8 cellular contexts compared by ENCODE assay signal in the genomic region with DNA sequence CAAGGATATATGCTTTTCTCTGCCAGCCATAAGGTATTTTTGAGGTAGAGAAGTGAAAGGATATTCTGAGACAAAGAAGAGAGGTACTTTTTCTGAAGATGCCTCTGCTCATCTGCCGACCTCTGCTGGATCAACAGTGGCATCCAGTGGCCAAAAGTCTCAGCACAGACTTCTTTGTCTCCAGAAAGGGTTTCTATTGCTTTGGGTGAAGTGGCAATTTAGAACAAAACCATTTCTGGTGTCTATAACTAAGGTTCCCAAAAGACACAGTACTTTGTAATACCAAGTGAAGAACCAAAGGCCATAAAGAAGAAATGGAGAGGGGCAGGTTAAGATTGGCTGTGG.
A peak's percentile ranks its signal among the peaks of the same experiment; 100 is the strongest.
DNase-seq lines count a peak whose midpoint lies in the region; ATAC-seq and TF ChIP-seq lines count a peak whose summit lies in the region.

No MANE protein-coding gene starts in this region.

- H3K4me3 Mint-ChIP-seq in HFFc6, result no peak overlapping the region
- H3K4me3 Mint-ChIP-seq in T-helper 2 cell treated with Interferon-gamma antibody and Interleukin-4, amounts not matched to agents 5 μg/mL and 100 μg/mL, for 36 hours, result no peak overlapping the region

- no peaks in the 10 kb centered on the region for H3K4me1 ChIP-seq in testis

- H3K27ac ChIP-seq in testis, result no peak overlapping the region

- DNase-seq in COLO668 (lab: John Stamatoyannopoulos, UW; ENCODE audit: unreplicated experiment), result peak; percentile 1
- DNase-seq in HFFc6, result peak; percentile 46
- peak; percentile 8 for DNase-seq in T-helper 2 cell treated with Interferon-gamma antibody and Interleukin-4, amounts not matched to agents 5 μg/mL and 100 μg/mL, for 36 hours (ENCODE audit: low spot score)
- DNase-seq in germinal center (ENCODE audit: low spot score), result peak; percentile 5
- peak; percentile 46 for DNase-seq in testis
- DNase-seq in DMS53 (lab: John Stamatoyannopoulos, UW), result no peak

- no peak overlapping the region for H3K4me3 ChIP-seq in testis

- H3K36me3 ChIP-seq in testis (ENCODE audit: low read depth, missing control alignments), result no peaks in the 10 kb centered on the region

- ATAC-seq in HG03095 (IDR thresholded peaks at IDR 0.05; ENCODE audit: unreplicated experiment) (no peak), GM18502 (IDR thresholded peaks at IDR 0.05; ENCODE audit: poor library complexity, unreplicated experiment) (no peak)

- H3K27ac Mint-ChIP-seq in HFFc6, result 0 out of 2 replicates have a peak overlapping the region, but pooled peaks have one; percentile 3
- H3K27ac Mint-ChIP-seq in T-helper 2 cell treated with Interferon-gamma antibody and Interleukin-4, amounts not matched to agents 5 μg/mL and 100 μg/mL, for 36 hours, result no peak overlapping the region

- 46 to 55% methylated on average over 1 of the region's 1 CpG for WGBS in testis, 2 donors

- no peaks in the 10 kb centered on the region for H3K27me3 ChIP-seq in testis

- TF ChIP-seq CTCF in HFFc6 (IDR thresholded peaks at IDR 0.05) (peak; percentile 78), testis (IDR thresholded peaks at IDR 0.05) (peak in 1 of 3 experiments; percentile 26)

- H3K9me3 Mint-ChIP-seq in HFFc6, result no peaks in the 10 kb centered on the region
- H3K9me3 Mint-ChIP-seq in T-helper 2 cell treated with Interferon-gamma antibody and Interleukin-4, amounts not matched to agents 5 μg/mL and 100 μg/mL, for 36 hours, result no peaks in the 10 kb centered on the region

- no peaks in the 10 kb centered on the region for H3K27me3 Mint-ChIP-seq in HFFc6 (ENCODE audit: insufficient read depth)
- no peaks in the 10 kb centered on the region for H3K27me3 Mint-ChIP-seq in T-helper 2 cell treated with Interferon-gamma antibody and Interleukin-4, amounts not matched to agents 5 μg/mL and 100 μg/mL, for 36 hours (ENCODE audit: low read depth)

- intact Hi-C loops in testis (cut with DNase I; ENCODE audit: low total_unique reads), result no loop called here

- H3K9me3 ChIP-seq in testis, result no peaks in the 10 kb centered on the region

- H3K4me1 Mint-ChIP-seq in HFFc6 (ENCODE audit: low read depth), result peaks cover 14% of the 10 kb centered on the region
- H3K4me1 Mint-ChIP-seq in T-helper 2 cell treated with Interferon-gamma antibody and Interleukin-4, amounts not matched to agents 5 μg/mL and 100 μg/mL, for 36 hours (ENCODE audit: low read depth), result peaks cover 8% of the 10 kb centered on the region

- no peaks in the 10 kb centered on the region for H3K36me3 Mint-ChIP-seq in HFFc6 (ENCODE audit: low read depth)
- H3K36me3 Mint-ChIP-seq in T-helper 2 cell treated with Interferon-gamma antibody and Interleukin-4, amounts not matched to agents 5 μg/mL and 100 μg/mL, for 36 hours (ENCODE audit: low read depth), result peaks cover 18% of the 10 kb centered on the region

- TF ChIP-seq POLR2A in testis (IDR thresholded peaks at IDR 0.05), result no peak
